ENCODE assay signal across 1 cellular context in the genomic region with DNA sequence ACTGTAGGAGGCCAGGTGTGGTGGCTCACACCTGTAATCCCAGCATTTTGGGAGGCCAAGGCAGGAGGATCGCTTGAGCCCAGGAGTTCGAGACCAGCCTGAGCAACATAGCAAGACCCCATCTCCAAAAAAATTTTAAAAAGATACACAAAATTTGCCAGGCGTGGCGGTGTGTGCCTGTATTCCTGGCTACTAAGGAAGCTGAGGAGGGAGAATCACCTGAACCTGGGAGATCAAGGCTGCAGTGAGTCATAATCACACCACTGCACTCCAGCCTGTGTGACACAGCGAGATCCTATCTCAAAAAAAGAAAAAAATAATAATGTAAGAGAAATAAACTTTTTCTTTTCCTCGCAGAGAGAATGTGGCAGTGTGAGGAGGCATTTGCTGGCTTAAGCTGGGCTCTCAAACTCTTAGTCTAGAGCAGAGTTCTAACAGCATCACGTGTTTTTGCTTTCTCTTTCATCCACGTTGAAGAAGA.
TF ChIP-seq lines count a peak whose summit lies in the region.

No MANE protein-coding gene starts in this region.

TF ChIP-seq in H1, 55 proteins besides CTCF, POLR2A, EP300 and RAD21 (continued from another document):
- TF ChIP-seq, protein P1, sequence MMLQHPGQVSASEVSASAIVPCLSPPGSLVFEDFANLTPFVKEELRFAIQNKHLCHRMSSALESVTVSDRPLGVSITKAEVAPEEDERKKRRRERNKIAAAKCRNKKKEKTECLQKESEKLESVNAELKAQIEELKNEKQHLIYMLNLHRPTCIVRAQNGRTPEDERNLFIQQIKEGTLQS (IDR thresholded peaks at IDR 0.05; ENCODE audit: insufficient read depth, low read depth, low read length) = no peak
- no peak for TF ChIP-seq HDAC2 (IDR thresholded peaks at IDR 0.05; ENCODE audit: borderline replicate concordance in 1 of 2, low read depth in 2 of 2, low read length in 2 of 2)
- no peak for TF ChIP-seq TAF7 (optimal IDR thresholded peaks at IDR 0.05; ENCODE audit: borderline replicate concordance, low read depth, low read length)
- TF ChIP-seq, protein P2, sequence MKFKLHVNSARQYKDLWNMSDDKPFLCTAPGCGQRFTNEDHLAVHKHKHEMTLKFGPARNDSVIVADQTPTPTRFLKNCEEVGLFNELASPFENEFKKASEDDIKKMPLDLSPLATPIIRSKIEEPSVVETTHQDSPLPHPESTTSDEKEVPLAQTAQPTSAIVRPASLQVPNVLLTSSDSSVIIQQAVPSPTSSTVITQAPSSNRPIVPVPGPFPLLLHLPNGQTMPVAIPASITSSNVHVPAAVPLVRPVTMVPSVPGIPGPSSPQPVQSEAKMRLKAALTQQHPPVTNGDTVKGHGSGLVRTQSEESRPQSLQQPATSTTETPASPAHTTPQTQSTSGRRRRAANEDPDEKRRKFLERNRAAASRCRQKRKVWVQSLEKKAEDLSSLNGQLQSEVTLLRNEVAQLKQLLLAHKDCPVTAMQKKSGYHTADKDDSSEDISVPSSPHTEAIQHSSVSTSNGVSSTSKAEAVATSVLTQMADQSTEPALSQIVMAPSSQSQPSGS (IDR thresholded peaks at IDR 0.05; ENCODE audit: low read length) = no peak
- TF ChIP-seq YY1 (IDR thresholded peaks at IDR 0.05; ENCODE audit: low read depth, low read length) = no peak
- no peak for TF ChIP-seq HDAC6 (IDR thresholded peaks at IDR 0.05; ENCODE audit: low read depth, low read length)
- TF ChIP-seq JUND (IDR thresholded peaks at IDR 0.05; ENCODE audit: low read length) = no peak
- TF ChIP-seq POU5F1 (IDR thresholded peaks at IDR 0.05; ENCODE audit: low read depth, low read length) = no peak
- no peak for TF ChIP-seq CHD2 (IDR thresholded peaks at IDR 0.05; ENCODE audit: low read length)
- TF ChIP-seq EZH2 (IDR thresholded peaks at IDR 0.05; ENCODE audit: low read depth, low read length, severe bottlenecking) = no peak
- TF ChIP-seq, protein P3, sequence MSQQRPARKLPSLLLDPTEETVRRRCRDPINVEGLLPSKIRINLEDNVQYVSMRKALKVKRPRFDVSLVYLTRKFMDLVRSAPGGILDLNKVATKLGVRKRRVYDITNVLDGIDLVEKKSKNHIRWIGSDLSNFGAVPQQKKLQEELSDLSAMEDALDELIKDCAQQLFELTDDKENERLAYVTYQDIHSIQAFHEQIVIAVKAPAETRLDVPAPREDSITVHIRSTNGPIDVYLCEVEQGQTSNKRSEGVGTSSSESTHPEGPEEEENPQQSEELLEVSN (IDR thresholded peaks at IDR 0.05) = no peak
- TF ChIP-seq RNF2 (IDR thresholded peaks at IDR 0.05; ENCODE audit: borderline replicate concordance, low read depth, low read length, missing control alignments, poor library complexity, severe bottlenecking) = no peak
- TF ChIP-seq POLR2AphosphoS5 (IDR thresholded peaks at IDR 0.05; ENCODE audit: low read depth, low read length) = no peak
- no peak for TF ChIP-seq FOSL1 (IDR thresholded peaks at IDR 0.05; ENCODE audit: insufficient read depth, low read depth, low read length)
- TF ChIP-seq SP4 (IDR thresholded peaks at IDR 0.05; ENCODE audit: low read length) = no peak
